1 cellular context compared by ENCODE assay signal in genomic region chr11:87037450-87038234, GRCh38.
TF ChIP-seq lines count a peak whose summit lies in the region.

Gene TMEM135, plus strand, starts transcription at chr11:87037934. Its CDS starts 112 bp downstream, at chr11:87038046.

TF ChIP-seq in HepG2, 621 proteins besides CTCF, POLR2A, EP300 and RAD21 (continued from another document and continues in another):
- 0 out of 2 replicates have a peak, but pooled peaks have one; percentile 32 for TF ChIP-seq ARID3A (IDR thresholded peaks at IDR 0.05; ENCODE audit: low read depth, low read length)
- TF ChIP-seq ISX (CRISPR knock-in tag; conservative IDR thresholded peaks at IDR 0.05), result no peak
- no peak for TF ChIP-seq EHMT2 (IDR thresholded peaks at IDR 0.05; ENCODE audit: borderline replicate concordance, low read depth, low read length)
- TF ChIP-seq ZNF570 (CRISPR knock-in tag; IDR thresholded peaks at IDR 0.05; ENCODE audit: borderline replicate concordance), result no peak
- TF ChIP-seq JARID2 (CRISPR knock-in tag; IDR thresholded peaks at IDR 0.05; ENCODE audit: insufficient replicate concordance), result no peak
- TF ChIP-seq ZNF232 (CRISPR knock-in tag; IDR thresholded peaks at IDR 0.05; ENCODE audit: borderline replicate concordance), result no peak
- TF ChIP-seq SATB2 (CRISPR knock-in tag; IDR thresholded peaks at IDR 0.05), result no peak
- TF ChIP-seq, protein P1, sequence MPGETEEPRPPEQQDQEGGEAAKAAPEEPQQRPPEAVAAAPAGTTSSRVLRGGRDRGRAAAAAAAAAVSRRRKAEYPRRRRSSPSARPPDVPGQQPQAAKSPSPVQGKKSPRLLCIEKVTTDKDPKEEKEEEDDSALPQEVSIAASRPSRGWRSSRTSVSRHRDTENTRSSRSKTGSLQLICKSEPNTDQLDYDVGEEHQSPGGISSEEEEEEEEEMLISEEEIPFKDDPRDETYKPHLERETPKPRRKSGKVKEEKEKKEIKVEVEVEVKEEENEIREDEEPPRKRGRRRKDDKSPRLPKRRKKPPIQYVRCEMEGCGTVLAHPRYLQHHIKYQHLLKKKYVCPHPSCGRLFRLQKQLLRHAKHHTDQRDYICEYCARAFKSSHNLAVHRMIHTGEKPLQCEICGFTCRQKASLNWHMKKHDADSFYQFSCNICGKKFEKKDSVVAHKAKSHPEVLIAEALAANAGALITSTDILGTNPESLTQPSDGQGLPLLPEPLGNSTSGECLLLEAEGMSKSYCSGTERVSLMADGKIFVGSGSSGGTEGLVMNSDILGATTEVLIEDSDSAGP (CRISPR knock-in tag; IDR thresholded peaks at IDR 0.05; ENCODE audit: borderline replicate concordance), result peak; percentile 97
- no peak for TF ChIP-seq MNT (IDR thresholded peaks at IDR 0.05)
- 0 out of 2 replicates have a peak, but pooled peaks have one; percentile 33 for TF ChIP-seq ZNF589 (CRISPR knock-in tag; conservative IDR thresholded peaks at IDR 0.05)
- TF ChIP-seq TCF12 (IDR thresholded peaks at IDR 0.05), result no peak
- TF ChIP-seq TCF12 (CRISPR knock-in tag; IDR thresholded peaks at IDR 0.05), result no peak
- TF ChIP-seq, protein P2, sequence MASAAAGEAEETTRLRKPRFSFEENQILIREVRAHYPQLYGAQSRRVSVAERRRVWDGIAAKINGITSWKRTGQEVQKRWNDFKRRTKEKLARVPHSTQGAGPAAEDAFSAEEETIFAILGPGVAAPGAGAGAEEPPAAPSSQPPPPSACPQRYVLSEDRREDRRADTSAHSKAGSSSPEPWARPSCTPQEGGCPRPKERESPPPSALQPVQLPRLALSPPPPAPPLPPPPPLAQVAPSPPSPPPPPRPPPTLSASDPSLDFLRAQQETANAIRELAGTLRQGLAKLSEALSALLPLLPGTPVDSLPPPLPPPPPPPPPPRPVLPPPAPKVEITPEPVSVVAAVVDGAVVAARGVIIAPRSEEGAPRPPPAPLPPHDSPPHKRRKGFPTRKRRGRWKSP (CRISPR knock-in tag; IDR thresholded peaks at IDR 0.05), result peak; percentile 100
- TF ChIP-seq FOXM1 (CRISPR knock-in tag; IDR thresholded peaks at IDR 0.05), result no peak
- peak; percentile 98 for TF ChIP-seq SALL2 (CRISPR knock-in tag; IDR thresholded peaks at IDR 0.05)
- TF ChIP-seq PAF1 (CRISPR knock-in tag; IDR thresholded peaks at IDR 0.05), result no peak
- TF ChIP-seq DNMT1 (CRISPR knock-in tag; IDR thresholded peaks at IDR 0.05), result peak; percentile 77
- peak; percentile 88 for TF ChIP-seq CSRNP1 (CRISPR knock-in tag; IDR thresholded peaks at IDR 0.05)
- TF ChIP-seq ZNF383 (CRISPR knock-in tag; IDR thresholded peaks at IDR 0.05; ENCODE audit: borderline replicate concordance), result no peak
- TF ChIP-seq ZNF816 (CRISPR knock-in tag; IDR thresholded peaks at IDR 0.05; ENCODE audit: borderline replicate concordance), result peak; percentile 84; the same call in 1 of the 2 replicates
- TF ChIP-seq, protein P3, sequence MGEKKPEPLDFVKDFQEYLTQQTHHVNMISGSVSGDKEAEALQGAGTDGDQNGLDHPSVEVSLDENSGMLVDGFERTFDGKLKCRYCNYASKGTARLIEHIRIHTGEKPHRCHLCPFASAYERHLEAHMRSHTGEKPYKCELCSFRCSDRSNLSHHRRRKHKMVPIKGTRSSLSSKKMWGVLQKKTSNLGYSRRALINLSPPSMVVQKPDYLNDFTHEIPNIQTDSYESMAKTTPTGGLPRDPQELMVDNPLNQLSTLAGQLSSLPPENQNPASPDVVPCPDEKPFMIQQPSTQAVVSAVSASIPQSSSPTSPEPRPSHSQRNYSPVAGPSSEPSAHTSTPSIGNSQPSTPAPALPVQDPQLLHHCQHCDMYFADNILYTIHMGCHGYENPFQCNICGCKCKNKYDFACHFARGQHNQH (CRISPR knock-in tag; IDR thresholded peaks at IDR 0.05), result peak; percentile 86
- TF ChIP-seq ZNF431 (CRISPR knock-in tag; IDR thresholded peaks at IDR 0.05; ENCODE audit: borderline replicate concordance, low read depth), result peak; percentile 73; the same call in 1 of the 2 replicates
- TF ChIP-seq ZNF777 (CRISPR knock-in tag; IDR thresholded peaks at IDR 0.05), result peak; percentile 50; the same call in 1 of the 2 replicates
- peak; percentile 94 for TF ChIP-seq SP4 (CRISPR knock-in tag; IDR thresholded peaks at IDR 0.05)
- no peak for TF ChIP-seq ZNF446 (CRISPR knock-in tag; IDR thresholded peaks at IDR 0.05)
- TF ChIP-seq FOXK2 (IDR thresholded peaks at IDR 0.05), result no peak
- no peak for TF ChIP-seq HNRNPK (IDR thresholded peaks at IDR 0.05; ENCODE audit: low read depth, low read length, poor library complexity, severe bottlenecking)
- no peak for TF ChIP-seq ZBTB2 (CRISPR knock-in tag; IDR thresholded peaks at IDR 0.05; ENCODE audit: low read depth)
- no peak for TF ChIP-seq CHD4 (IDR thresholded peaks at IDR 0.05; ENCODE audit: borderline replicate concordance, low read length)
- TF ChIP-seq, protein P4, sequence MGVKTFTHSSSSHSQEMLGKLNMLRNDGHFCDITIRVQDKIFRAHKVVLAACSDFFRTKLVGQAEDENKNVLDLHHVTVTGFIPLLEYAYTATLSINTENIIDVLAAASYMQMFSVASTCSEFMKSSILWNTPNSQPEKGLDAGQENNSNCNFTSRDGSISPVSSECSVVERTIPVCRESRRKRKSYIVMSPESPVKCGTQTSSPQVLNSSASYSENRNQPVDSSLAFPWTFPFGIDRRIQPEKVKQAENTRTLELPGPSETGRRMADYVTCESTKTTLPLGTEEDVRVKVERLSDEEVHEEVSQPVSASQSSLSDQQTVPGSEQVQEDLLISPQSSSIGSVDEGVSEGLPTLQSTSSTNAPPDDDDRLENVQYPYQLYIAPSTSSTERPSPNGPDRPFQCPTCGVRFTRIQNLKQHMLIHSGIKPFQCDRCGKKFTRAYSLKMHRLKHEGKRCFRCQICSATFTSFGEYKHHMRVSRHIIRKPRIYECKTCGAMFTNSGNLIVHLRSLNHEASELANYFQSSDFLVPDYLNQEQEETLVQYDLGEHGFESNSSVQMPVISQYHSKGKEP (CRISPR knock-in tag; IDR thresholded peaks at IDR 0.05), result no peak
- TF ChIP-seq REXO4 (CRISPR knock-in tag; IDR thresholded peaks at IDR 0.05; ENCODE audit: borderline replicate concordance), result no peak
- peak; percentile 85 for TF ChIP-seq ZNF451 (CRISPR knock-in tag; IDR thresholded peaks at IDR 0.05)
- peak in 1 of 2 experiments; percentile 91; a peak in 1 of 4 replicates for TF ChIP-seq KLF16 (CRISPR knock-in tag; IDR thresholded peaks at IDR 0.05)
- no peak for TF ChIP-seq THYN1 (CRISPR knock-in tag; IDR thresholded peaks at IDR 0.05; ENCODE audit: borderline replicate concordance, low read depth)
- TF ChIP-seq, protein P5, sequence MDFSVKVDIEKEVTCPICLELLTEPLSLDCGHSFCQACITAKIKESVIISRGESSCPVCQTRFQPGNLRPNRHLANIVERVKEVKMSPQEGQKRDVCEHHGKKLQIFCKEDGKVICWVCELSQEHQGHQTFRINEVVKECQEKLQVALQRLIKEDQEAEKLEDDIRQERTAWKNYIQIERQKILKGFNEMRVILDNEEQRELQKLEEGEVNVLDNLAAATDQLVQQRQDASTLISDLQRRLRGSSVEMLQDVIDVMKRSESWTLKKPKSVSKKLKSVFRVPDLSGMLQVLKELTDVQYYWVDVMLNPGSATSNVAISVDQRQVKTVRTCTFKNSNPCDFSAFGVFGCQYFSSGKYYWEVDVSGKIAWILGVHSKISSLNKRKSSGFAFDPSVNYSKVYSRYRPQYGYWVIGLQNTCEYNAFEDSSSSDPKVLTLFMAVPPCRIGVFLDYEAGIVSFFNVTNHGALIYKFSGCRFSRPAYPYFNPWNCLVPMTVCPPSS (IDR thresholded peaks at IDR 0.05), result no peak
- 0 out of 2 replicates have a peak, but pooled peaks have one; percentile 40 for TF ChIP-seq FIP1L1 (IDR thresholded peaks at IDR 0.05; ENCODE audit: borderline replicate concordance, insufficient read depth, low read depth, low read length)
- no peak for TF ChIP-seq KLF9 (CRISPR knock-in tag; IDR thresholded peaks at IDR 0.05; ENCODE audit: low read depth)
- TF ChIP-seq SOX6 (IDR thresholded peaks at IDR 0.05), result no peak
- TF ChIP-seq SOX6 (CRISPR knock-in tag; IDR thresholded peaks at IDR 0.05), result peak; percentile 83
- TF ChIP-seq, protein P6, sequence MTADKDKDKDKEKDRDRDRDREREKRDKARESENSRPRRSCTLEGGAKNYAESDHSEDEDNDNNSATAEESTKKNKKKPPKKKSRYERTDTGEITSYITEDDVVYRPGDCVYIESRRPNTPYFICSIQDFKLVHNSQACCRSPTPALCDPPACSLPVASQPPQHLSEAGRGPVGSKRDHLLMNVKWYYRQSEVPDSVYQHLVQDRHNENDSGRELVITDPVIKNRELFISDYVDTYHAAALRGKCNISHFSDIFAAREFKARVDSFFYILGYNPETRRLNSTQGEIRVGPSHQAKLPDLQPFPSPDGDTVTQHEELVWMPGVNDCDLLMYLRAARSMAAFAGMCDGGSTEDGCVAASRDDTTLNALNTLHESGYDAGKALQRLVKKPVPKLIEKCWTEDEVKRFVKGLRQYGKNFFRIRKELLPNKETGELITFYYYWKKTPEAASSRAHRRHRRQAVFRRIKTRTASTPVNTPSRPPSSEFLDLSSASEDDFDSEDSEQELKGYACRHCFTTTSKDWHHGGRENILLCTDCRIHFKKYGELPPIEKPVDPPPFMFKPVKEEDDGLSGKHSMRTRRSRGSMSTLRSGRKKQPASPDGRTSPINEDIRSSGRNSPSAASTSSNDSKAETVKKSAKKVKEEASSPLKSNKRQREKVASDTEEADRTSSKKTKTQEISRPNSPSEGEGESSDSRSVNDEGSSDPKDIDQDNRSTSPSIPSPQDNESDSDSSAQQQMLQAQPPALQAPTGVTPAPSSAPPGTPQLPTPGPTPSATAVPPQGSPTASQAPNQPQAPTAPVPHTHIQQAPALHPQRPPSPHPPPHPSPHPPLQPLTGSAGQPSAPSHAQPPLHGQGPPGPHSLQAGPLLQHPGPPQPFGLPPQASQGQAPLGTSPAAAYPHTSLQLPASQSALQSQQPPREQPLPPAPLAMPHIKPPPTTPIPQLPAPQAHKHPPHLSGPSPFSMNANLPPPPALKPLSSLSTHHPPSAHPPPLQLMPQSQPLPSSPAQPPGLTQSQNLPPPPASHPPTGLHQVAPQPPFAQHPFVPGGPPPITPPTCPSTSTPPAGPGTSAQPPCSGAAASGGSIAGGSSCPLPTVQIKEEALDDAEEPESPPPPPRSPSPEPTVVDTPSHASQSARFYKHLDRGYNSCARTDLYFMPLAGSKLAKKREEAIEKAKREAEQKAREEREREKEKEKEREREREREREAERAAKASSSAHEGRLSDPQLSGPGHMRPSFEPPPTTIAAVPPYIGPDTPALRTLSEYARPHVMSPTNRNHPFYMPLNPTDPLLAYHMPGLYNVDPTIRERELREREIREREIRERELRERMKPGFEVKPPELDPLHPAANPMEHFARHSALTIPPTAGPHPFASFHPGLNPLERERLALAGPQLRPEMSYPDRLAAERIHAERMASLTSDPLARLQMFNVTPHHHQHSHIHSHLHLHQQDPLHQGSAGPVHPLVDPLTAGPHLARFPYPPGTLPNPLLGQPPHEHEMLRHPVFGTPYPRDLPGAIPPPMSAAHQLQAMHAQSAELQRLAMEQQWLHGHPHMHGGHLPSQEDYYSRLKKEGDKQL (CRISPR knock-in tag; IDR thresholded peaks at IDR 0.05; ENCODE audit: low read depth), result no peak; the same call in 1 of the 2 replicates
- TF ChIP-seq ZFP62 (CRISPR knock-in tag; IDR thresholded peaks at IDR 0.05), result no peak
- no peak for TF ChIP-seq ZNF484 (CRISPR knock-in tag; IDR thresholded peaks at IDR 0.05; ENCODE audit: borderline replicate concordance, low read depth)
- no peak for TF ChIP-seq RAD51 (IDR thresholded peaks at IDR 0.05; ENCODE audit: borderline replicate concordance)
